13 cellular contexts compared by ENCODE assay signal in the genomic region with DNA sequence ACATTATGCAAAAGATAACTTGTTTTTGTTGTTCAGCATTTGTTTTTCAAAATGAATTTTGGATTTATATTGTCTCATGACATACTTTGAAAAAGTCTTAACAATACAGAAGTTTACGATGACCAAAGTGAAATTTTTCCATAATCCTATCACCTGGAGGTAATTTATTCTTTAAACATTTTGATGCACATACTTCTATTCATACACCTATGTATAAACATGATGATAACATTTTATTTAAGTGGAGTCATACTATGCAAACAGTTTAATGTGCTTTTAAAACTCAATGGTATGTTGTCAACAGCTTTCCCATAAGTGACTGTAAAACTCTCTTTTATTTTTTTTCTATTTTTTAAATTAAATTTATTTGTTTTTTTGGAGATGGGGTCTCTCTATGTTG.
DNase-seq lines count a peak whose midpoint lies in the region; ATAC-seq, FAIRE-seq and TF ChIP-seq lines count a peak whose summit lies in the region.
"Had no signal": no experiment of that assay in that cellular context is flagged by ENCODE, and none has a peak within 500 bp of the region (broad histone marks: within the 10 kb centered on the region; RNA-seq: fewer than 3 reads in every experiment).

No MANE protein-coding gene starts in this region.

- no peak for DNase-seq in IMR-90
- no peak for DNase-seq in astrocyte (ENCODE audit: low read depth)
- no peak for DNase-seq in stimulated activated naive CD4-positive, alpha-beta T cell (lab: John Stamatoyannopoulos, UW)
- no peak for DNase-seq in kidney tubule cell (ENCODE audit: low spot score)
- DNase-seq: AML-193; CD4-positive, CD25-positive, alpha-beta regulatory T cell; DMS53; GF-D8 had no signal

- no peaks in the 10 kb centered on the region for H3K9me1 ChIP-seq in IMR-90 (ENCODE audit: insufficient read depth, low read length)

- TF ChIP-seq POLR2A in IMR-90 (IDR thresholded peaks at IDR 0.05; ENCODE audit: low read depth, low read length): no peak

- FAIRE-seq in astrocyte (lab: Jason Lieb, UNC): peak; percentile 86
- FAIRE-seq in islet of Langerhans (lab: Jason Lieb, UNC): peak; percentile 47
- FAIRE-seq: H54 had no signal

- in situ Hi-C loops in IMR-90 (cut with MboI; ENCODE audit: low sequenced_read_pairs): no loop called here

- H2BK20ac ChIP-seq in IMR-90 (ENCODE audit: low read depth, low read length): no peak overlapping the region

- H2AK5ac ChIP-seq in IMR-90 (ENCODE audit: low read depth, low read length): no peak overlapping the region

- H3K14ac ChIP-seq in IMR-90 (replicated peaks; ENCODE audit: low read depth, low read length): no peak overlapping the region

- no peaks in the 10 kb centered on the region for H3K9me3 Mint-ChIP-seq in astrocyte (ENCODE audit: unreplicated experiment)
- H3K9me3 Mint-ChIP-seq: CD4-positive, CD25-positive, alpha-beta regulatory T cell had no signal

- no peak overlapping the region for H3K18ac ChIP-seq in IMR-90 (ENCODE audit: low read depth, low read length)

- H3K27me3 ChIP-seq in IMR-90 (ENCODE audit: control insufficient read depth, insufficient read depth, low read length) (no peaks in the 10 kb centered on the region), astrocyte (ENCODE audit: insufficient read depth, low read length) (no peaks in the 10 kb centered on the region)

- no peak for TF ChIP-seq RAD21 in IMR-90 (IDR thresholded peaks at IDR 0.05; ENCODE audit: low read length)

- H4K20me1 ChIP-seq in IMR-90 (ENCODE audit: insufficient read depth, low read length) (peaks cover 3% of the 10 kb centered on the region; the same call in 1 of the 2 replicates), astrocyte (ENCODE audit: insufficient read depth, low read length) (no peaks in the 10 kb centered on the region)

- no peak for ATAC-seq in IMR-90 (ENCODE audit: low read depth)
- no peak for ATAC-seq in HG02885 (IDR thresholded peaks at IDR 0.05; ENCODE audit: poor library complexity, unreplicated experiment)
- ATAC-seq: HCT116 had no signal

- no peak overlapping the region for H4K91ac ChIP-seq in IMR-90 (ENCODE audit: insufficient read depth, low read depth, low read length)

- dilution Hi-C loops in IMR-90 (cut with HindIII; ENCODE audit: low sequenced_read_pairs, unreplicated experiment): no loop called here

- no CpG with 5 or more reads among the region's 1 CpG for WGBS in IMR-90 (ENCODE audit: extremely low coverage in 2 of 2, insufficient read length in 1 of 2), 2 experiments

- intact Hi-C loops in IMR-90 (cut with micrococcal nuclease): no loop called here

- H3K4me1 Mint-ChIP-seq in astrocyte (ENCODE audit: low read depth, unreplicated experiment): peaks cover 9% of the 10 kb centered on the region

- BruUV-seq in IMR-90 (replicated peaks; lab: Mats Ljungman, UMichigan): no TSS peak

- no peaks in the 10 kb centered on the region for H3K36me3 Mint-ChIP-seq in astrocyte (ENCODE audit: low read depth, unreplicated experiment)
- H3K36me3 Mint-ChIP-seq: CD4-positive, CD25-positive, alpha-beta regulatory T cell had no signal

- POLR2A ChIA-PET in IMR-90 (lab: Charles Lee; ENCODE audit: unreplicated experiment): no interaction called here

- H3K4me3 Mint-ChIP-seq in astrocyte (ENCODE audit: unreplicated experiment): no peak overlapping the region
- H3K4me3 Mint-ChIP-seq: CD4-positive, CD25-positive, alpha-beta regulatory T cell had no signal

- H3K4me3 ChIP-seq in IMR-90 (ENCODE audit: insufficient read depth, low read depth, low read length): no peak overlapping the region
- H3K4me3 ChIP-seq in astrocyte (ENCODE audit: insufficient read depth, low read depth, low read length): no peak overlapping the region
- H3K4me3 ChIP-seq: BLaER1 treated with 17β-estradiol and CSF1 and Interleukin-3, amounts not matched to agents 10 nM and 100 nM had no signal

- H2AK9ac ChIP-seq in IMR-90 (replicated peaks; ENCODE audit: low read depth, low read length, poor library complexity): no peak overlapping the region

- H2BK15ac ChIP-seq in IMR-90 (ENCODE audit: low read depth, low read length): no peak overlapping the region

- peaks cover 6 to 10% of the 10 kb centered on the region in 2 experiments; a peak in 2 of 4 replicates for H3K79me1 ChIP-seq in IMR-90 (ENCODE audit: low read depth in 1 of 2, low read length in 2 of 2)

- H3K4me2 ChIP-seq in IMR-90 (ENCODE audit: low read depth, low read length) (no peak overlapping the region), astrocyte (ENCODE audit: low read length) (no peak overlapping the region)
- H3K4me2 ChIP-seq: BLaER1 treated with 17β-estradiol and CSF1 and Interleukin-3, amounts not matched to agents 10 nM and 100 nM had no signal

- no peak overlapping the region for H4K8ac ChIP-seq in IMR-90 (ENCODE audit: low read depth in 2 of 2, low read length in 2 of 2)

- no peak overlapping the region for H4K5ac ChIP-seq in IMR-90 (ENCODE audit: low read depth, low read length)

- H3K9ac ChIP-seq in IMR-90 (ENCODE audit: low read depth, low read length) (no peak overlapping the region), astrocyte (ENCODE audit: low read length) (no peak overlapping the region)
- H3K9ac ChIP-seq: BLaER1 treated with 17β-estradiol and CSF1 and Interleukin-3, amounts not matched to agents 10 nM and 100 nM had no signal

- H2BK120ac ChIP-seq in IMR-90 (ENCODE audit: low read depth, low read length): no peak overlapping the region

- peaks cover 18% of the 10 kb centered on the region for H3K79me2 ChIP-seq in astrocyte (ENCODE audit: insufficient read depth, low read length)

- H3K23ac ChIP-seq in IMR-90 (ENCODE audit: low read depth, low read length): no peak overlapping the region

- no peak overlapping the region for H3K4ac ChIP-seq in IMR-90 (ENCODE audit: low read depth, low read length)

- CTCF ChIA-PET in IMR-90 (lab: Yijun Ruan, JAX): no interaction called here

- TF ChIP-seq CTCF in IMR-90 (conservative IDR thresholded peaks at IDR 0.05; ENCODE audit: low read depth, low read length) (no peak), astrocyte (IDR thresholded peaks at IDR 0.05; ENCODE audit: insufficient read depth, low read depth, low read length) (no peak)

- H3K36me3 ChIP-seq in IMR-90 (ENCODE audit: control insufficient read depth, insufficient read depth, low read length) (0 out of 2 replicates have a peak, but pooled peaks cover 2% of the 10 kb centered on the region), astrocyte (ENCODE audit: insufficient read depth, low read length) (no peaks in the 10 kb centered on the region)

- H3K56ac ChIP-seq in IMR-90 (ENCODE audit: extremely low read depth, insufficient read depth, low read length): no peak overlapping the region

- no peaks in the 10 kb centered on the region for H3K9me3 ChIP-seq in IMR-90 (ENCODE audit: control insufficient read depth, insufficient read depth, low read length)
- H3K9me3 ChIP-seq in astrocyte (ENCODE audit: insufficient read depth, low read depth, low read length): no peaks in the 10 kb centered on the region
- H3K9me3 ChIP-seq: BLaER1 treated with 17β-estradiol and CSF1 and Interleukin-3, amounts not matched to agents 10 nM and 100 nM had no signal

- peak overlapping the region; percentile 11 for H2BK5ac ChIP-seq in IMR-90 (ENCODE audit: low read depth, low read length, poor library complexity, severe bottlenecking)

- H3K27ac ChIP-seq in IMR-90 (ENCODE audit: insufficient read depth, low read length): no peak overlapping the region
- H3K27ac ChIP-seq in astrocyte (ENCODE audit: low read depth, low read length): no peak overlapping the region
- H3K27ac ChIP-seq: BLaER1 treated with 17β-estradiol and CSF1 and Interleukin-3, amounts not matched to agents 10 nM and 100 nM had no signal

- no peaks in the 10 kb centered on the region for H3K27me3 Mint-ChIP-seq in astrocyte (ENCODE audit: low read depth, unreplicated experiment)
- H3K27me3 Mint-ChIP-seq: CD4-positive, CD25-positive, alpha-beta regulatory T cell had no signal

- H3K4me1 ChIP-seq in IMR-90 (ENCODE audit: control insufficient read depth, insufficient read depth, low read length) (no peaks in the 10 kb centered on the region), astrocyte (ENCODE audit: insufficient read depth, low read length) (no peaks in the 10 kb centered on the region)

- H3K27ac Mint-ChIP-seq in astrocyte (ENCODE audit: unreplicated experiment): no peak overlapping the region
- H3K27ac Mint-ChIP-seq: CD4-positive, CD25-positive, alpha-beta regulatory T cell had no signal

- H2AFZ ChIP-seq in IMR-90 (replicated peaks; ENCODE audit: low read length, poor library complexity) (no peak overlapping the region), astrocyte (ENCODE audit: low read depth, low read length) (no peak overlapping the region)

TF ChIP-seq in IMR-90, 13 proteins besides CTCF, POLR2A, EP300 and RAD21 (continues in another document):
- TF ChIP-seq NFE2L2 (IDR thresholded peaks at IDR 0.05; ENCODE audit: low read depth, low read length) (no peak), SMC3 (IDR thresholded peaks at IDR 0.05; ENCODE audit: low read depth, low read length) (no peak), MAFK (IDR thresholded peaks at IDR 0.05; ENCODE audit: low read depth, low read length) (no peak), MAZ (IDR thresholded peaks at IDR 0.05; ENCODE audit: borderline replicate concordance, low read depth, low read length) (no peak), USF2 (IDR thresholded peaks at IDR 0.05; ENCODE audit: low read depth, low read length) (no peak), ELK1 (IDR thresholded peaks at IDR 0.05; ENCODE audit: borderline replicate concordance, low read depth, low read length) (no peak), BHLHE40 (IDR thresholded peaks at IDR 0.05; ENCODE audit: low read depth, low read length) (no peak), CEBPB (IDR thresholded peaks at IDR 0.05; ENCODE audit: low read depth, low read length) (no peak), MXI1 (IDR thresholded peaks at IDR 0.05; ENCODE audit: borderline replicate concordance, low read depth, low read length) (no peak), RFX5 (IDR thresholded peaks at IDR 0.05; ENCODE audit: low read depth, low read length) (no peak), FOS (IDR thresholded peaks at IDR 0.05; ENCODE audit: low read depth, low read length) (no peak)
